Comparison of ENCODE assay signal across 2 cellular contexts in the genomic region with DNA sequence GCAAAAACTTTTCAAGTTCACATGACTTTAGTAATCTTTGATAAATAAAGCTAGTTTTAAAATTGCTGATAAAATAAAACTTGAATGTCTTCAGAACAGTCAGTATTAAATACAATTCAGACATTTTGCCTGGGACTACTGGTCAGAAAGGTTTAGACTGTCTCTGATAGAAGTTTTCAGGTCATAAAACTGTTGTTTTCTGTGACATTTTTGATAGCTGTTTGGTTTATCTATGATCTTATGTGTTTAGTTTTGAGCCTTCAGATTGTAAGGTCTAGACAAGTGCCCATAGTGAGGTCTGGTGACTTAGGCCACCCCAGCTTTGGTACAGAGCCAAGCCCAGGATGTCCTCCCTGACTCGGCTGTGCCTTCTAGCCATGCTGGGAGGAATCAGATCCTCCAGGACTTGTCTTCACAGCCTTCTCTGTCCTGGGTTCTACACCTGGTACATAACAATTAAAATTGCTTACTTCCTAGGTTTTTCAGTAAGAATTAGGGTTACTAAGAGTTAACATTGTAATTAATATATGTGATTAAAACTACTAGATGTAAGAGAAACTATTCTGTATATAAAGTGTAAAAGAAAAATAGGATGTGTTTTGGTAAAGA.
TF ChIP-seq lines count a peak whose summit lies in the region.

No MANE protein-coding gene starts in this region.

TF ChIP-seq in HCT116, 20 proteins besides CTCF, POLR2A, EP300 and RAD21 (continued from another document):
- TF ChIP-seq POLR2AphosphoS5 (IDR thresholded peaks at IDR 0.05; ENCODE audit: low read depth, low read length) = no peak

TF ChIP-seq in IMR-90, 13 proteins besides CTCF, POLR2A, EP300 and RAD21 (continued from another document):
- TF ChIP-seq, protein P1, sequence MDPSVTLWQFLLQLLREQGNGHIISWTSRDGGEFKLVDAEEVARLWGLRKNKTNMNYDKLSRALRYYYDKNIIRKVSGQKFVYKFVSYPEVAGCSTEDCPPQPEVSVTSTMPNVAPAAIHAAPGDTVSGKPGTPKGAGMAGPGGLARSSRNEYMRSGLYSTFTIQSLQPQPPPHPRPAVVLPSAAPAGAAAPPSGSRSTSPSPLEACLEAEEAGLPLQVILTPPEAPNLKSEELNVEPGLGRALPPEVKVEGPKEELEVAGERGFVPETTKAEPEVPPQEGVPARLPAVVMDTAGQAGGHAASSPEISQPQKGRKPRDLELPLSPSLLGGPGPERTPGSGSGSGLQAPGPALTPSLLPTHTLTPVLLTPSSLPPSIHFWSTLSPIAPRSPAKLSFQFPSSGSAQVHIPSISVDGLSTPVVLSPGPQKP (IDR thresholded peaks at IDR 0.05; ENCODE audit: borderline replicate concordance, low read depth, low read length) = no peak
- TF ChIP-seq MAFK (IDR thresholded peaks at IDR 0.05; ENCODE audit: low read depth, low read length) (no peak), BHLHE40 (IDR thresholded peaks at IDR 0.05; ENCODE audit: low read depth, low read length) (no peak), MXI1 (IDR thresholded peaks at IDR 0.05; ENCODE audit: borderline replicate concordance, low read depth, low read length) (no peak), CHD1 (IDR thresholded peaks at IDR 0.05; ENCODE audit: low read depth, low read length) (no peak), FOS (IDR thresholded peaks at IDR 0.05; ENCODE audit: low read depth, low read length) (no peak), SMC3 (IDR thresholded peaks at IDR 0.05; ENCODE audit: low read depth, low read length) (no peak), MAZ (IDR thresholded peaks at IDR 0.05; ENCODE audit: borderline replicate concordance, low read depth, low read length) (no peak), RFX5 (IDR thresholded peaks at IDR 0.05; ENCODE audit: low read depth, low read length) (no peak), RCOR1 (IDR thresholded peaks at IDR 0.05; ENCODE audit: insufficient replicate concordance, low read length) (no peak)
- TF ChIP-seq, protein P2, sequence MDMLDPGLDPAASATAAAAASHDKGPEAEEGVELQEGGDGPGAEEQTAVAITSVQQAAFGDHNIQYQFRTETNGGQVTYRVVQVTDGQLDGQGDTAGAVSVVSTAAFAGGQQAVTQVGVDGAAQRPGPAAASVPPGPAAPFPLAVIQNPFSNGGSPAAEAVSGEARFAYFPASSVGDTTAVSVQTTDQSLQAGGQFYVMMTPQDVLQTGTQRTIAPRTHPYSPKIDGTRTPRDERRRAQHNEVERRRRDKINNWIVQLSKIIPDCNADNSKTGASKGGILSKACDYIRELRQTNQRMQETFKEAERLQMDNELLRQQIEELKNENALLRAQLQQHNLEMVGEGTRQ (IDR thresholded peaks at IDR 0.05; ENCODE audit: low read depth, low read length) = no peak
TF ChIP-seq in IMR-90: peak in this region for 0.
